In the genomic region with DNA sequence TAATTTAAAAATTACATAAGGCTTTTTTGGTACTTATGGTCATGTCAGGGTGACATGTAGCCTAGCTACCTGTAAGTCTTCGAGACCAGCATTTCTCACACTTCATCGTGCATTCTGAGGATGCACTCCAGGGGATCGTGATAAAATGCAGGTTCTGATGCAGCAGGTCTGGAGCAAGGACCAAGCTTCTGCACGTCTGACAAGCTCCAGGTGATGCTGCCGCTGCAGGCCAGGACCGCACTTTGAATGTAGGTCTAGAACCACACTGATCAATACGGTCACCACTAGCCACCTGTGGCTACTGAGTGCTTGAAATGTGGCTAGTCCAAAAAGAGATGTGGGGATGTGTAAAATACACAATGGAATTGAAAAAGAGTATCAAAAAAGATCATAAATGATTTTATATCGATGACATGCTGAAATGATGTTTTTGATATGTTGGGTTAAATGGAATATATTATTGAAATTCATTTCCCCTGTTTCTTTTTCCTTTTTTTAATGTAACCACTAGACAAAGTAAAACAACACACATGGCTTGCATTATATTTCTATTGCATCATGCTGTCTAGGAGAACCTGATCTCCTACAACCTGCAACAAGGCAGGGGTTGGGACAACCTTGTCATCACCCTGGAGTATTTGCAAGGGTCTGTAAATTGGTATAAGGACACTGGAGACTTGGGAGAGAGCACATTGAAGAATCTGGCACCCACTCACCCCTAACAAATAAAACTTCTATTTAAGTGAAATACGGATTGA, we compare ENCODE assay signal across 13 cellular contexts.
"Had no signal": no experiment of that assay in that cellular context is flagged by ENCODE, and none has a peak within 500 bp of the region (broad histone marks: within the 10 kb centered on the region; RNA-seq: fewer than 3 reads in every experiment).

No MANE protein-coding gene starts in this region.

- H3K27ac Mint-ChIP-seq: activated CD4-positive, alpha-beta memory T cell treated with anti-CD3 and anti-CD28 coated beads for 36 hours; activated naive CD8-positive, alpha-beta T cell; naive thymus-derived CD4-positive, alpha-beta T cell; stimulated activated naive B cell treated with anti-CD40 and anti-IgM and Interleukin-4, amounts not matched to agents 10 μg/mL and 1 μg/mL and 100 μg/mL, for 72 hours; T-helper 2 cell treated with Interferon-gamma antibody and Interleukin-4, amounts not matched to agents 5 μg/mL and 100 μg/mL, for 36 hours had no signal

- H3K27ac ChIP-seq: pancreas, transverse colon, vagina had no signal

- H3K9me3 ChIP-seq: pancreas, transverse colon, vagina had no signal

- H3K4me1 Mint-ChIP-seq: naive thymus-derived CD4-positive, alpha-beta T cell had no signal

- ATAC-seq: left ventricle myocardium superior; naive thymus-derived CD4-positive, alpha-beta T cell; pancreas had no signal

- H3K36me3 ChIP-seq: pancreas, transverse colon, vagina had no signal

- H3K4me3 Mint-ChIP-seq: activated CD4-positive, alpha-beta memory T cell treated with anti-CD3 and anti-CD28 coated beads for 36 hours; activated naive CD8-positive, alpha-beta T cell; naive thymus-derived CD4-positive, alpha-beta T cell; stimulated activated naive B cell treated with anti-CD40 and anti-IgM and Interleukin-4, amounts not matched to agents 10 μg/mL and 1 μg/mL and 100 μg/mL, for 72 hours; T-helper 2 cell treated with Interferon-gamma antibody and Interleukin-4, amounts not matched to agents 5 μg/mL and 100 μg/mL, for 36 hours had no signal

- H3K4me1 ChIP-seq: pancreas, transverse colon, vagina had no signal

- H3K4me3 ChIP-seq: pancreas, transverse colon, vagina had no signal

- FAIRE-seq: pancreas, TTC549 had no signal

- H3K27me3 ChIP-seq: pancreas, transverse colon, vagina had no signal

- H3K27me3 Mint-ChIP-seq: activated naive CD8-positive, alpha-beta T cell; stimulated activated naive B cell treated with anti-CD40 and anti-IgM and Interleukin-4, amounts not matched to agents 10 μg/mL and 1 μg/mL and 100 μg/mL, for 72 hours had no signal

- DNase-seq: activated CD4-positive, alpha-beta memory T cell treated with anti-CD3 and anti-CD28 coated beads for 36 hours; activated T-cell treated with anti-CD3 and anti-CD28 coated beads for 4 hours; amniotic stem cell; left ventricle myocardium superior; mesenchymal stem cell; naive thymus-derived CD4-positive, alpha-beta T cell; pancreas; transverse colon had no signal
